Comparison of ENCODE assay signal across 8 cellular contexts in genomic region chr22:50243704-50244419, GRCh38. TPM values are rescaled to one million over a fixed set of nuclear protein-coding genes. Genes with fewer than 3 reads are reported as not detected.
A peak's percentile ranks its signal among the peaks of the same experiment; 100 is the strongest.
DNase-seq lines count a peak whose midpoint lies in the region; ATAC-seq, FAIRE-seq and TF ChIP-seq lines count a peak whose summit lies in the region.

No MANE protein-coding gene starts in this region.

- POLR2A ChIA-PET in SK-N-SH (lab: Yijun Ruan, JAX) = interaction anchor here (0.8 kb wide), 1 partner anchor 282 kb away, joined by 3 read pairs; the partner anchor contains the start of gene SCO2

- no peak for FAIRE-seq in urothelium cell line (lab: Jason Lieb, UNC)

- H3K36me3 ChIP-seq in SK-N-SH (replicated peaks in 1 of 2; ENCODE audit: control insufficient read depth in 1 of 2, insufficient read depth in 2 of 2, low read length in 1 of 2) (peaks cover 5 to 24% of the 10 kb centered on the region in 2 experiments), SJSA1 (peaks cover 63% of the 10 kb centered on the region)

- H3K27me3 ChIP-seq in SK-N-SH (ENCODE audit: insufficient read depth) (no peaks in the 10 kb centered on the region), SJSA1 (replicated peaks) (no peaks in the 10 kb centered on the region)

- H3K79me2 ChIP-seq in SK-N-SH (ENCODE audit: insufficient read depth) = peaks cover 84% of the 10 kb centered on the region

- H3K9me3 ChIP-seq in SK-N-SH = no peaks in the 10 kb centered on the region
- no peaks in the 10 kb centered on the region for H3K9me3 ChIP-seq in SJSA1 (replicated peaks)

- TF ChIP-seq CTCF in SK-N-SH (IDR thresholded peaks at IDR 0.05) (no peak), fibroblast of the aortic adventitia (IDR thresholded peaks at IDR 0.05; ENCODE audit: insufficient read depth, low read length) (no peak)

- CTCF ChIA-PET in SK-N-SH (lab: Yijun Ruan, JAX) = interaction anchor here (0.7 to 3.4 kb wide), 8 partner anchors 28 to 377 kb away, joined by 3 to 20 read pairs (median 3); partner anchors contain the start of genes DENND6B, PLXNB2 and SCO2

- no peak for TF ChIP-seq RAD21 in SK-N-SH (IDR thresholded peaks at IDR 0.05; ENCODE audit: low read length)

- no peaks in the 10 kb centered on the region for H3K9me2 ChIP-seq in SK-N-SH

- ATAC-seq in SK-N-SH treated with all-trans-retinoic acid at 6 μM for 48 hours = no peak; the same call in 1 of the 3 replicates

- TF ChIP-seq EP300 in SK-N-SH (IDR thresholded peaks at IDR 0.05; ENCODE audit: borderline replicate concordance in 1 of 2, low read depth in 1 of 2, low read length in 1 of 2) = no peak

- peaks cover 33% of the 10 kb centered on the region for H4K20me1 ChIP-seq in SK-N-SH (ENCODE audit: insufficient read depth)

- DNase-seq in SK-N-SH = no peak
- DNase-seq in SJSA1 (ENCODE audit: low read depth in 1 of 2, low spot score in 2 of 2) = peak in 1 of 2 experiments; percentile 19
- DNase-seq in fibroblast of the aortic adventitia (ENCODE audit: low read depth) = peak; percentile 7
- no peak for DNase-seq in skeletal muscle cell (ENCODE audit: low read depth)
- no peak for DNase-seq in globus pallidus (ENCODE audit: low spot score)
- DNase-seq in cerebellum (ENCODE audit: low spot score) = no peak
- DNase-seq in urothelium cell line (ENCODE audit: low spot score) = no peak

- peak overlapping the region; percentile 85 for H3K4me2 ChIP-seq in SK-N-SH

- H3F3A ChIP-seq in SK-N-SH (replicated peaks; ENCODE audit: insufficient read depth) = peaks cover 19% of the 10 kb centered on the region

- H2AFZ ChIP-seq in SK-N-SH (ENCODE audit: low read depth) = no peak overlapping the region

- H3K4me3 ChIP-seq in SK-N-SH (ENCODE audit: low read depth in 2 of 2, low read length in 1 of 2) (peak overlapping the region; percentile 84 to 92), SJSA1 (peak overlapping the region; percentile 81), fibroblast of the aortic adventitia (ENCODE audit: low read depth, low read length) (peak overlapping the region; percentile 77), skeletal muscle cell (ENCODE audit: low read depth, low read length) (peak overlapping the region; percentile 98)

- 11% methylated on average over 22 of the region's 27 CpGs for WGBS in SK-N-SH (ENCODE audit: low lambda C conversion rate)

- peak overlapping the region; percentile 24 to 81; a peak in 2 of 4 replicates for H3K27ac ChIP-seq in SK-N-SH (ENCODE audit: low read depth in 2 of 2, low read length in 1 of 2)
- H3K27ac ChIP-seq in SJSA1 = no peak overlapping the region; the same call in 1 of the 2 replicates

- H3K9ac ChIP-seq in SK-N-SH = peak overlapping the region; percentile 84

- peaks cover 5 to 53% of the 10 kb centered on the region in 2 experiments; a peak in 2 of 4 replicates for H3K4me1 ChIP-seq in SK-N-SH (ENCODE audit: control insufficient read depth in 1 of 2, insufficient read depth in 2 of 2, low read depth in 1 of 2, low read length in 1 of 2)
- H3K4me1 ChIP-seq in SJSA1 (replicated peaks) = peaks cover 19% of the 10 kb centered on the region

TF ChIP-seq in SK-N-SH, 30 proteins besides CTCF, POLR2A, EP300 and RAD21:
- no peak for TF ChIP-seq USF1 (IDR thresholded peaks at IDR 0.05; ENCODE audit: borderline replicate concordance, low read depth)
- no peak for TF ChIP-seq FOXM1 (IDR thresholded peaks at IDR 0.05; ENCODE audit: low read depth)

TF ChIP-seq in SK-N-SH treated with all-trans-retinoic acid at 6 μM for 48 hours, 23 proteins besides CTCF, POLR2A, EP300 and RAD21:
- TF ChIP-seq TOX (CRISPR knock-in tag; IDR thresholded peaks at IDR 0.05; ENCODE audit: borderline replicate concordance) (no peak), CSRNP3 (CRISPR knock-in tag; IDR thresholded peaks at IDR 0.05) (no peak), POU6F1 (CRISPR knock-in tag; IDR thresholded peaks at IDR 0.05; ENCODE audit: borderline replicate concordance, low read depth) (no peak), ISL1 (CRISPR knock-in tag; IDR thresholded peaks at IDR 0.05) (no peak), ZFP3 (CRISPR knock-in tag; IDR thresholded peaks at IDR 0.05) (no peak), RARB (CRISPR knock-in tag; IDR thresholded peaks at IDR 0.05) (no peak), ZNF70 (CRISPR knock-in tag; IDR thresholded peaks at IDR 0.05) (no peak), CREB5 (CRISPR knock-in tag; IDR thresholded peaks at IDR 0.05; ENCODE audit: low read depth) (no peak), BACH2 (CRISPR knock-in tag; IDR thresholded peaks at IDR 0.05; ENCODE audit: borderline replicate concordance) (no peak)

RNA-seq across cellular contexts. Expression of gene TUBGCP6, which starts 1.0 kb away (rescaled TPM):
- 40.4 and 42.8 TPM in 2 replicates for polyA plus RNA-seq in SK-N-SH (2012; rRNA removed)
- 4.9 and 9.1 TPM in 2 replicates for polyA plus RNA-seq in SK-N-SH (2012; cell fraction: cytosol; rRNA removed)
- 290 and 343 TPM in 2 replicates for polyA plus RNA-seq in SK-N-SH (2012; cell fraction: nucleus; rRNA removed)
- total RNA-seq in SJSA1 (2014; rRNA removed; shearing (Covaris generic)) = 17.4 and 25.0 TPM in 2 replicates
- total RNA-seq in fibroblast of the aortic adventitia (ENCODE audit: low replicate concordance) (23.6 and 39.7 TPM in 2 replicates), cerebellum (41.3 TPM)

RNA-seq across cellular contexts. Expression of gene HDAC10, which starts 7.2 kb away (rescaled TPM):
- 51.9 and 55.1 TPM in 2 replicates for polyA plus RNA-seq in SK-N-SH (2012; rRNA removed)
- polyA plus RNA-seq in SK-N-SH (2012; cell fraction: cytosol; rRNA removed) = 6.6 and 12.2 TPM in 2 replicates
- polyA plus RNA-seq in SK-N-SH (2012; cell fraction: nucleus; rRNA removed) = 513 and 740 TPM in 2 replicates
- 15.4 and 30.4 TPM in 2 replicates for total RNA-seq in SJSA1 (2014; rRNA removed; shearing (Covaris generic))
- total RNA-seq in fibroblast of the aortic adventitia (ENCODE audit: low replicate concordance) = 15.4 and 26.7 TPM in 2 replicates
- total RNA-seq in cerebellum = 12.9 TPM

RNA-seq across cellular contexts. Expression of gene MAPK12, which starts 17.6 kb away (rescaled TPM):
- polyA plus RNA-seq in SK-N-SH (2012; rRNA removed) = 118 TPM in 2 replicates
- 43.8 and 58.3 TPM in 2 replicates for polyA plus RNA-seq in SK-N-SH (2012; cell fraction: cytosol; rRNA removed)
- polyA plus RNA-seq in SK-N-SH (2012; cell fraction: nucleus; rRNA removed) = 480 and 590 TPM in 2 replicates
- 1.9 and 4.8 TPM in 2 replicates for total RNA-seq in SJSA1 (2014; rRNA removed; shearing (Covaris generic))
- total RNA-seq in fibroblast of the aortic adventitia (ENCODE audit: low replicate concordance) = 28.0 and 35.5 TPM in 2 replicates
- total RNA-seq in cerebellum = 6.1 TPM

RNA-seq across cellular contexts. Expression of gene MAPK11, which starts 26.3 kb away (rescaled TPM):
- 36.0 and 38.3 TPM in 2 replicates for polyA plus RNA-seq in SK-N-SH (2012; rRNA removed)
- 9.2 and 14.0 TPM in 2 replicates for polyA plus RNA-seq in SK-N-SH (2012; cell fraction: cytosol; rRNA removed)
- polyA plus RNA-seq in SK-N-SH (2012; cell fraction: nucleus; rRNA removed) = 182 and 260 TPM in 2 replicates
- total RNA-seq in SJSA1 (2014; rRNA removed; shearing (Covaris generic)) = 1.3 and 2.2 TPM in 2 replicates
- 3.0 and 5.8 TPM in 2 replicates for total RNA-seq in fibroblast of the aortic adventitia (ENCODE audit: low replicate concordance)
- 8.4 TPM for total RNA-seq in cerebellum

RNA-seq across cellular contexts. Expression of gene SELENOO, which starts 43.1 kb away (rescaled TPM):
- 23.3 and 26.7 TPM in 2 replicates for polyA plus RNA-seq in SK-N-SH (2012; rRNA removed)
- 6.7 and 11.5 TPM in 2 replicates for polyA plus RNA-seq in SK-N-SH (2012; cell fraction: cytosol; rRNA removed)
- polyA plus RNA-seq in SK-N-SH (2012; cell fraction: nucleus; rRNA removed) = 121 and 176 TPM in 2 replicates
- 16.1 and 25.1 TPM in 2 replicates for total RNA-seq in SJSA1 (2014; rRNA removed; shearing (Covaris generic))
- total RNA-seq in fibroblast of the aortic adventitia (ENCODE audit: low replicate concordance) = 15.5 and 17.3 TPM in 2 replicates
- total RNA-seq in cerebellum = 10.0 TPM
